Comparison of ENCODE assay signal across 9 cellular contexts in genomic region chr4:102823897-102824296, GRCh38. TPM values are rescaled to one million over a fixed set of nuclear protein-coding genes. Genes with fewer than 3 reads are reported as not detected.
DNase-seq lines count a peak whose midpoint lies in the region; ATAC-seq, FAIRE-seq and TF ChIP-seq lines count a peak whose summit lies in the region.
"Had no signal": no experiment of that assay in that cellular context is flagged by ENCODE, and none has a peak within 500 bp of the region (broad histone marks: within the 10 kb centered on the region; RNA-seq: fewer than 3 reads in every experiment).

No MANE protein-coding gene starts in this region.

- H3K4me3 ChIP-seq in GM23338 (peak overlapping the region; percentile 84), SK-N-MC (peak overlapping the region; percentile 84), right cardiac atrium (ENCODE audit: low read length) (peak overlapping the region; percentile 45), small intestine (ENCODE audit: low read depth in 1 of 2, low read length in 2 of 2) (peak overlapping the region; percentile 11 to 31)

- no peak for TF ChIP-seq CTCF in GM23338 (conservative IDR thresholded peaks at IDR 0.05; ENCODE audit: low read depth in 2 of 2)

- H3K9me3 ChIP-seq in SK-N-MC (ENCODE audit: low read depth, low read length) = no peaks in the 10 kb centered on the region; the same call in none of the 2 replicates
- H3K9me3 ChIP-seq in right cardiac atrium (ENCODE audit: control insufficient read depth, low read length) = no peaks in the 10 kb centered on the region
- no peaks in the 10 kb centered on the region for H3K9me3 ChIP-seq in small intestine (ENCODE audit: control insufficient read depth, low read depth)

- no peaks in the 10 kb centered on the region for H3K9me2 ChIP-seq in GM23338 (ENCODE audit: insufficient read depth)

- H4K20me1 ChIP-seq in GM23338 (replicated peaks; ENCODE audit: insufficient read depth) = peaks cover 50% of the 10 kb centered on the region

- no peak overlapping the region for H3K27ac ChIP-seq in GM23338 (ENCODE audit: low read depth)
- H3K27ac ChIP-seq in SK-N-MC = no peak overlapping the region
- no peak overlapping the region for H3K27ac ChIP-seq in right cardiac atrium (ENCODE audit: low read length)
- H3K27ac ChIP-seq in small intestine (ENCODE audit: low read depth in 1 of 2, low read length in 1 of 2) = peak overlapping the region in 1 of 2 donors; percentile 64

- no peak for FAIRE-seq in small intestine (lab: Jason Lieb, UNC)

- H3K9me3 Mint-ChIP-seq in GM23338 = no peaks in the 10 kb centered on the region

- H3K9ac ChIP-seq in SK-N-MC (ENCODE audit: insufficient read length) = peak overlapping the region; percentile 99

- peaks cover 79% of the 10 kb centered on the region for H3K79me2 ChIP-seq in GM23338 (replicated peaks; ENCODE audit: insufficient read depth)

- H3F3A ChIP-seq in GM23338 (replicated peaks; ENCODE audit: low read depth) = no peaks in the 10 kb centered on the region; the same call in 1 of the 2 replicates

- ATAC-seq in GM23338 (no peak), right cardiac atrium (no peak), HG03196 (IDR thresholded peaks at IDR 0.05; ENCODE audit: unreplicated experiment) (no peak), GM19035 (IDR thresholded peaks at IDR 0.05; ENCODE audit: unreplicated experiment) (no peak), HG02938 (IDR thresholded peaks at IDR 0.05; ENCODE audit: unreplicated experiment) (no peak)

- H3K4me3 Mint-ChIP-seq in GM23338 = no peak overlapping the region; the same call in 1 of the 3 replicates

- peaks cover 22% of the 10 kb centered on the region; the same call in 2 of the 3 replicates for H3K36me3 Mint-ChIP-seq in GM23338 (ENCODE audit: low read depth)

- H3K4me2 ChIP-seq in GM23338 = peak overlapping the region; percentile 75

- 40% methylated on average over 4 of the region's 4 CpGs for WGBS in right cardiac atrium
- WGBS in small intestine, 3 donors = 9 to 28% (median 12%) methylated on average over 4 of the region's 4 CpGs

- no peak overlapping the region for H3K27ac Mint-ChIP-seq in GM23338

- H3K27me3 Mint-ChIP-seq in GM23338 (ENCODE audit: insufficient read depth, low read depth, poor library complexity) = peaks cover 11% of the 10 kb centered on the region

- H3K27me3 ChIP-seq in GM23338 (ENCODE audit: insufficient read depth) (no peaks in the 10 kb centered on the region), right cardiac atrium (ENCODE audit: control insufficient read depth, insufficient read depth) (no peaks in the 10 kb centered on the region), small intestine (ENCODE audit: control insufficient read depth in 2 of 2, insufficient read depth in 2 of 2, low read length in 2 of 2) (no peaks in the 10 kb centered on the region)

- intact Hi-C loops in right cardiac atrium (cut with DNase I) = no loop called here

- peaks cover 44% of the 10 kb centered on the region for H3K4me1 Mint-ChIP-seq in GM23338

- H3K4me1 ChIP-seq in GM23338 (ENCODE audit: insufficient read depth) (peaks cover 52% of the 10 kb centered on the region), right cardiac atrium (ENCODE audit: control insufficient read depth, insufficient read depth, low read length) (no peaks in the 10 kb centered on the region), small intestine (ENCODE audit: control insufficient read depth in 2 of 2, insufficient read depth in 1 of 2, low read depth in 1 of 2, low read length in 1 of 2) (peaks cover 3 to 9% of the 10 kb centered on the region in 2 donors)

- H2AFZ ChIP-seq in GM23338 = no peak overlapping the region

- H3K36me3 ChIP-seq in GM23338 (ENCODE audit: insufficient read depth) = no peaks in the 10 kb centered on the region; the same call in 1 of the 2 replicates
- H3K36me3 ChIP-seq in SK-N-MC (ENCODE audit: insufficient read depth, low read length) = peaks cover 74% of the 10 kb centered on the region
- no peaks in the 10 kb centered on the region for H3K36me3 ChIP-seq in small intestine (ENCODE audit: control insufficient read depth in 2 of 2, insufficient read depth in 2 of 2, low read length in 2 of 2)

- DNase-seq in GM23338 (ENCODE audit: low spot score) (no peak), SK-N-MC (ENCODE audit: low read depth, low spot score) (no peak), right cardiac atrium (no peak), small intestine (peak; percentile 16)
- DNase-seq: NCI-H446; stimulated activated CD4-positive, alpha-beta T cell treated with anti-CD3 and anti-CD28 coated beads, Interleukin-15, amount 100 ng/mL, for 24 hours had no signal

TF ChIP-seq in GM23338, 12 proteins besides CTCF, POLR2A, EP300 and RAD21 (continues in another document):
- TF ChIP-seq REST (IDR thresholded peaks at IDR 0.05; ENCODE audit: unreplicated experiment) = no peak

RNA-seq across cellular contexts. Expression of gene UBE2D3, which starts 3.5 kb away (rescaled TPM):
- 470 and 498 TPM in 2 replicates for total RNA-seq in GM23338 (2014; rRNA removed; shearing (Covaris generic))
- polyA plus RNA-seq in GM23338 (2016; fragmentation: Nextera tagmentation; extraction: Ambion mirVana) (223 and 250 TPM in 2 replicates), right cardiac atrium (157 TPM), small intestine (100 to 1,000 TPM; 173 to 249 (median 232) TPM)
- total RNA-seq in right cardiac atrium = 100 to 1,000 TPM; 258 to 278 (median 259) TPM

RNA-seq across cellular contexts. Expression of gene CISD2, which starts 44.9 kb away (rescaled TPM):
- total RNA-seq in GM23338 (2014; rRNA removed; shearing (Covaris generic)) = 34.1 and 39.0 TPM in 2 replicates
- 96.6 and 102 TPM in 2 replicates for polyA plus RNA-seq in GM23338 (2016; fragmentation: Nextera tagmentation; extraction: Ambion mirVana)
- total RNA-seq in right cardiac atrium = 10 to 100 TPM; 18.3 to 22.1 (median 20.5) TPM
- 20.1 TPM for polyA plus RNA-seq in right cardiac atrium
- polyA plus RNA-seq in small intestine = 10 to 100 TPM; 25.7 to 39.8 (median 26.2) TPM

Comparison
In these comparisons a context has a peak if more than half of its experiments do, and no peak if none do; other contexts are left out.
1. H3K4me3 ChIP-seq: peak in every context shown above with its lines; median percentile 84 in GM23338; 84 in SK-N-MC; 45 in right cardiac atrium; 21 in small intestine.